In genomic region chr3:155231792-155232191, GRCh38 we compare ENCODE assay signal across 14 cellular contexts.
DNase-seq lines count a peak whose midpoint lies in the region; ATAC-seq and TF ChIP-seq lines count a peak whose summit lies in the region.
"Had no signal": no experiment of that assay in that cellular context is flagged by ENCODE, and none has a peak within 500 bp of the region (broad histone marks: within the 10 kb centered on the region; RNA-seq: fewer than 3 reads in every experiment).

No MANE protein-coding gene starts in this region.

- TF ChIP-seq CTCF in stomach (IDR thresholded peaks at IDR 0.05): no peak

- no peaks in the 10 kb centered on the region for H3K79me2 ChIP-seq in mesendoderm (ENCODE audit: control insufficient read depth, insufficient read depth, low read length)

- no peak overlapping the region for H3K4ac ChIP-seq in mesendoderm (ENCODE audit: low read depth, low read length)

- no peak for TF ChIP-seq POLR2A in stomach (IDR thresholded peaks at IDR 0.05)

- no peak overlapping the region for H3K4me3 ChIP-seq in stomach
- H3K4me3 ChIP-seq in mesendoderm (ENCODE audit: low read length): no peak overlapping the region

- H3K36me3 ChIP-seq in stomach (no peaks in the 10 kb centered on the region), mesendoderm (ENCODE audit: control insufficient read depth, insufficient read depth, low read length) (no peaks in the 10 kb centered on the region)

- intact Hi-C loops in stomach (cut with DNase I; ENCODE audit: low total_unique reads): no loop called here

- no peak for TF ChIP-seq EP300 in stomach (IDR thresholded peaks at IDR 0.05)

- no peak overlapping the region for H4K8ac ChIP-seq in mesendoderm (ENCODE audit: low read depth, low read length)

- H3K9ac ChIP-seq in mesendoderm (ENCODE audit: low read length): no peak overlapping the region

- DNase-seq in RPMI7951 (ENCODE audit: low read depth) (peak; percentile 10), stomach (no peak), mesendoderm (no peak)
- DNase-seq: activated CD4-positive, alpha-beta memory T cell treated with anti-CD3 and anti-CD28 coated beads, Interleukin-2, amount 10 ng/mL, durations not matched to agents 7 days and 5 days; activated effector memory CD4-positive, alpha-beta T cell treated with Interleukin-2 at 50 U/mL for 16 hours; CD8-positive, alpha-beta T cell; effector CD4-positive, alpha-beta T cell; naive thymus-derived CD4-positive, alpha-beta T cell; NCI-H1694; NCI-H526 treated with DMSO at 0.1 percent for 48 hours had no signal

- no peak overlapping the region for H3K23ac ChIP-seq in mesendoderm (ENCODE audit: low read length)

- WGBS in stomach, 5 donors: 79 to 95% (median 90%) methylated on average over 2 of the region's 2 CpGs
- no CpG with 5 or more reads among the region's 2 CpGs for WGBS in mesendoderm (ENCODE audit: extremely low coverage, insufficient coverage, low lambda C conversion rate)

- peak; percentile 28 for ATAC-seq in GM19468 (IDR thresholded peaks at IDR 0.05; ENCODE audit: extremely low read depth, unreplicated experiment)
- peak; percentile 49 for ATAC-seq in HG02678 (IDR thresholded peaks at IDR 0.05; ENCODE audit: unreplicated experiment)
- no peak for ATAC-seq in HG03025 (IDR thresholded peaks at IDR 0.05; ENCODE audit: low FRiP score, unreplicated experiment)
- ATAC-seq in GM18870 (IDR thresholded peaks at IDR 0.05; ENCODE audit: unreplicated experiment): no peak
- ATAC-seq: CD8-positive, alpha-beta T cell; naive thymus-derived CD4-positive, alpha-beta T cell had no signal

- H3K4me2 ChIP-seq in mesendoderm (ENCODE audit: low read length): no peak overlapping the region

- peaks cover 4 to 23% (median 16%) of the 10 kb centered on the region in 4 donors for H3K4me1 ChIP-seq in stomach
- H3K4me1 ChIP-seq in mesendoderm (ENCODE audit: control insufficient read depth, low read depth, low read length): no peaks in the 10 kb centered on the region

- H3K56ac ChIP-seq in mesendoderm (ENCODE audit: low read length): no peak overlapping the region

- H3K27ac ChIP-seq in stomach: peak overlapping the region in 4 of 5 donors; percentile 47 to 75 (median 54)
- no peak overlapping the region for H3K27ac ChIP-seq in mesendoderm (ENCODE audit: low read depth, low read length)

- no peak overlapping the region for H2BK15ac ChIP-seq in mesendoderm (replicated peaks; ENCODE audit: low read depth)

- no peak overlapping the region for H2BK120ac ChIP-seq in mesendoderm (ENCODE audit: low read depth, low read length)

- H3K18ac ChIP-seq in mesendoderm (ENCODE audit: low read length): no peak overlapping the region

- H2BK5ac ChIP-seq in mesendoderm (ENCODE audit: low read length): no peak overlapping the region

- H2AK5ac ChIP-seq in mesendoderm (ENCODE audit: low read length): no peak overlapping the region

- H3K79me1 ChIP-seq in mesendoderm (ENCODE audit: low read length): no peaks in the 10 kb centered on the region

- H3K27me3 ChIP-seq in stomach (no peaks in the 10 kb centered on the region), mesendoderm (ENCODE audit: insufficient read depth, low read length, poor library complexity) (no peaks in the 10 kb centered on the region)

- no peaks in the 10 kb centered on the region for H3K9me3 ChIP-seq in stomach

- no peak overlapping the region for H4K5ac ChIP-seq in mesendoderm (ENCODE audit: low read length)

Comparison
In these comparisons a context has a peak if more than half of its experiments do, and no peak if none do; other contexts are left out.
1. ATAC-seq: peak in GM19468 (single experiment) and HG02678 (single experiment); none in HG03025 (single experiment) and GM18870 (single experiment).